Comparison of ENCODE assay signal across 12 cellular contexts in genomic region chr1:32984090-32984828, GRCh38. TPM values are rescaled to one million over a fixed set of nuclear protein-coding genes. Genes with fewer than 3 reads are reported as not detected.
DNase-seq lines count a peak whose midpoint lies in the region; ATAC-seq and TF ChIP-seq lines count a peak whose summit lies in the region.
"Had no signal": no experiment of that assay in that cellular context is flagged by ENCODE, and none has a peak within 500 bp of the region (broad histone marks: within the 10 kb centered on the region; RNA-seq: fewer than 3 reads in every experiment).

No MANE protein-coding gene starts in this region.

- TF ChIP-seq CTCF in endodermal cell (conservative IDR thresholded peaks at IDR 0.05) (no peak), spleen (IDR thresholded peaks at IDR 0.05 in 8 of 11, conservative IDR thresholded peaks at IDR 0.05 in 3 of 11) (no peak)

- peak overlapping the region; percentile 60 for H3K4me3 Mint-ChIP-seq in T-helper 17 cell
- no peak overlapping the region for H3K4me3 Mint-ChIP-seq in endodermal cell

- H3K9me3 Mint-ChIP-seq in endodermal cell: no peaks in the 10 kb centered on the region

- H3K27ac Mint-ChIP-seq in T-helper 17 cell (peak overlapping the region; percentile 99), endodermal cell (no peak overlapping the region)

- H3K9me3 ChIP-seq in T-helper 17 cell (ENCODE audit: control insufficient read depth, low read length, poor library complexity, severe bottlenecking): no peaks in the 10 kb centered on the region
- no peaks in the 10 kb centered on the region for H3K9me3 ChIP-seq in endodermal cell (ENCODE audit: control insufficient read depth, low read length)
- no peaks in the 10 kb centered on the region for H3K9me3 ChIP-seq in spleen
- H3K9me3 ChIP-seq: testis had no signal

- peak; percentile 39 for DNase-seq in DMS 273 (lab: John Stamatoyannopoulos, UW; ENCODE audit: unreplicated experiment)
- DNase-seq in DMS 273 treated with DMSO at 0.1 percent for 48 hours (lab: John Stamatoyannopoulos, UW): no peak
- peak; percentile 34 to 69 (median 64) for DNase-seq in T-helper 17 cell
- peak; percentile 66 for DNase-seq in endodermal cell
- no peak for DNase-seq in spleen
- no peak for DNase-seq in erythroblast (lab: John Stamatoyannopoulos, UW)
- DNase-seq in OCI-M1 (lab: John Stamatoyannopoulos, UW): no peak
- no peak for DNase-seq in NCI-H1694 treated with DMSO at 0.1 percent for 48 hours (lab: John Stamatoyannopoulos, UW)
- DNase-seq: NCI-H1105 treated with DMSO at 0.1 percent for 48 hours, SW 1271, testis had no signal

- H3K36me3 ChIP-seq in endodermal cell (ENCODE audit: control insufficient read depth, insufficient read depth, low read length) (no peaks in the 10 kb centered on the region), spleen (no peaks in the 10 kb centered on the region)

- H3K4me3 ChIP-seq in endodermal cell (ENCODE audit: low read length) (no peak overlapping the region), spleen (no peak overlapping the region)
- H3K4me3 ChIP-seq: testis had no signal

- H3K27me3 ChIP-seq in endodermal cell (ENCODE audit: control insufficient read depth, insufficient read depth, low read length, poor library complexity, severe bottlenecking): no peaks in the 10 kb centered on the region
- H3K27me3 ChIP-seq in spleen (replicated peaks in 1 of 7): no peaks in the 10 kb centered on the region
- H3K27me3 ChIP-seq: testis had no signal

- ATAC-seq in T-helper 17 cell: peak; percentile 87

- no peak overlapping the region for H3K9ac ChIP-seq in endodermal cell (ENCODE audit: extremely low read depth, low read length, poor library complexity, severe bottlenecking)

- H3K27ac ChIP-seq in endodermal cell (ENCODE audit: low read depth, low read length): no peak overlapping the region
- H3K27ac ChIP-seq in spleen: peak overlapping the region in 5 of 8 donors; percentile 8 to 69 (median 45)
- H3K27ac ChIP-seq: 22Rv1, testis had no signal

- no peaks in the 10 kb centered on the region for H3K4me1 ChIP-seq in endodermal cell (ENCODE audit: control insufficient read depth, insufficient read depth, low read length)
- peaks cover 20 to 70% (median 57%) of the 10 kb centered on the region in 6 donors for H3K4me1 ChIP-seq in spleen

- intact Hi-C loops in spleen (cut with DNase I; ENCODE audit: low total_unique reads): no loop called here

- H3K36me3 Mint-ChIP-seq in T-helper 17 cell (ENCODE audit: low read depth) (no peaks in the 10 kb centered on the region), endodermal cell (ENCODE audit: low read depth) (no peaks in the 10 kb centered on the region)

- no peaks in the 10 kb centered on the region for H3K27me3 Mint-ChIP-seq in T-helper 17 cell
- H3K27me3 Mint-ChIP-seq in endodermal cell (ENCODE audit: insufficient read depth): no peaks in the 10 kb centered on the region

- 71% methylated on average over 1 to 5 of the region's 5 CpGs for WGBS in endodermal cell (ENCODE audit: insufficient coverage in 1 of 2, insufficient read length in 1 of 2), 2 experiments
- WGBS in spleen, 5 donors: 61 to 81% (median 75%) methylated on average over 5 of the region's 5 CpGs

- H3K4me1 Mint-ChIP-seq in T-helper 17 cell: peaks cover 46% of the 10 kb centered on the region
- H3K4me1 Mint-ChIP-seq in endodermal cell: peaks cover 6% of the 10 kb centered on the region

- TF ChIP-seq POLR2A in spleen (IDR thresholded peaks at IDR 0.05): no peak
- TF ChIP-seq POLR2A in erythroblast (IDR thresholded peaks at IDR 0.05; ENCODE audit: low read length): no peak

RNA-seq across cellular contexts. Expression of gene RNF19B, which starts 19.6 kb away (rescaled TPM):
- total RNA-seq in T-helper 17 cell: 10 to 100 TPM; 67.1 to 87.7 TPM
- 10 to 100 TPM; 17.8 TPM for total RNA-seq in endodermal cell
- polyA plus RNA-seq in endodermal cell (2013, experiment 1 of 2): 13.1 TPM
- polyA plus RNA-seq in endodermal cell (2013, experiment 2 of 2): 12.7 TPM
- total RNA-seq in spleen: 10 to 100 TPM; 20.1 to 38.4 (median 26.7) TPM
- polyA plus RNA-seq in spleen: 1 to 10 TPM; 3.6 to 9.0 (median 4.4) TPM

RNA-seq across cellular contexts. Expression of gene AK2, which starts 52.4 kb away (rescaled TPM):
- total RNA-seq in T-helper 17 cell: 10 to 100 TPM; 51.1 to 61.7 TPM
- total RNA-seq in endodermal cell: 100 to 1,000 TPM; 114 to 118 TPM
- polyA plus RNA-seq in endodermal cell (2013, experiment 1 of 2): 131 TPM
- polyA plus RNA-seq in endodermal cell (2013, experiment 2 of 2): 97.3 TPM
- 100 to 1,000 TPM in 4 of 7 donors, 10 to 100 TPM in 3; 83.9 to 139 (median 103) TPM for total RNA-seq in spleen
- 10 to 100 TPM; 42.8 to 75.1 (median 74.7) TPM for polyA plus RNA-seq in spleen

Comparison
In these comparisons a context has a peak if more than half of its experiments do, and no peak if none do; other contexts are left out.
1. DNase-seq: peak in DMS 273 (single experiment), T-helper 17 cell (3 of 3) and endodermal cell (single experiment); none in DMS 273 treated with DMSO at 0.1 percent for 48 hours (single experiment), spleen (single experiment), erythroblast (0 of 2), OCI-M1 (single experiment) and NCI-H1694 treated with DMSO at 0.1 percent for 48 hours (single experiment).